ENCODE assay signal across 8 cellular contexts in the genomic region with DNA sequence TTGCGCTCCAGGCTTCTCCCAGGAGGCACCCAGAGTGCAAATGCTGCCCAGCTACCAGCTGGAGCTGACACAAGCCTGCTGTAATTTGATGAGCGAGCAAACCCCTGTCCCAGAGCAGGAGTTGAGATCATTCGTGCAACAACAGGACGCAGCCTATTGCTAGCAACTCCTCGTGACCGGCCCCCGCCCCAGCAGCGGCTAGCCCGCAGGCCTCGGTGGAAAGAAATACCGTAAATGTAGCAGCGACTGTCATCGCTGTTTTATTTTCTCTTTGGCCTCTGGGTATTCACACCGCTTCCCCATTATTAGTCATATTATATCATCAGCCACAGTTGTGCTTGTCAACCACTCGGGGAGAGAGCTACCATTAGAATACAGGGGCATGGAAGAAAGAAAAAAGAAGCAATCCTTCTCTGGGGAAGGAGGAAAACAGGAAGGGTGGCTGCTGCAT. TPM values are rescaled to one million over a fixed set of nuclear protein-coding genes. Genes with fewer than 3 reads are reported as not detected.
A peak's percentile ranks its signal among the peaks of the same experiment; 100 is the strongest.
DNase-seq lines count a peak whose midpoint lies in the region; ATAC-seq and TF ChIP-seq lines count a peak whose summit lies in the region.

No MANE protein-coding gene starts in this region.

- TF ChIP-seq CTCF in AG09309 (IDR thresholded peaks at IDR 0.05; ENCODE audit: control insufficient read depth, insufficient read depth, low read depth, low read length, missing control alignments) (no peak), ascending aorta (IDR thresholded peaks at IDR 0.05) (no peak), lower lobe of right lung (IDR thresholded peaks at IDR 0.05) (no peak)

- peak; percentile 55 for DNase-seq in AG09309 (ENCODE audit: low read depth)
- DNase-seq in NCI-H1436 (lab: John Stamatoyannopoulos, UW) = peak; percentile 31
- DNase-seq in ascending aorta (ENCODE audit: low spot score in 2 of 2) = peak; percentile 36 to 81
- DNase-seq in lower lobe of right lung = peak; percentile 49
- DNase-seq in NCI-H345 (lab: John Stamatoyannopoulos, UW) = no peak
- DNase-seq in NCI-H345 treated with DMSO at 0.1 percent for 48 hours (lab: John Stamatoyannopoulos, UW; ENCODE audit: unreplicated experiment) = no peak

- H3K4me1 ChIP-seq in ascending aorta (no peaks in the 10 kb centered on the region), lower lobe of right lung (no peaks in the 10 kb centered on the region)

- H3K4me3 ChIP-seq in AG09309 (ENCODE audit: control insufficient read depth, low read depth, low read length) (peak overlapping the region; percentile 25), ascending aorta (peak overlapping the region in 1 of 2 donors; percentile 49), lower lobe of right lung (peak overlapping the region; percentile 14)

- no peaks in the 10 kb centered on the region for H3K9me3 ChIP-seq in ascending aorta
- H3K9me3 ChIP-seq in lower lobe of right lung = no peaks in the 10 kb centered on the region

- no peaks in the 10 kb centered on the region for H3K36me3 ChIP-seq in ascending aorta
- no peaks in the 10 kb centered on the region for H3K36me3 ChIP-seq in lower lobe of right lung

- ATAC-seq in lower lobe of right lung (peak in 1 of 2 donors; percentile 11), GM18909 (IDR thresholded peaks at IDR 0.05; ENCODE audit: poor library complexity, unreplicated experiment) (no peak), GM21529 (IDR thresholded peaks at IDR 0.05; ENCODE audit: unreplicated experiment) (no peak)

- no peaks in the 10 kb centered on the region for H3K27me3 ChIP-seq in ascending aorta
- no peaks in the 10 kb centered on the region for H3K27me3 ChIP-seq in lower lobe of right lung (ENCODE audit: low read depth)

- intact Hi-C loops in ascending aorta (cut with DNase I) = no loop called here
- intact Hi-C loops in lower lobe of right lung (cut with DNase I) = no loop called here

- H3K27ac ChIP-seq in ascending aorta (peak overlapping the region; percentile 40 to 52), lower lobe of right lung (peak overlapping the region; percentile 53)

RNA-seq across cellular contexts. Expression of a gene that starts 59.2 kb away (rescaled TPM):
- 82.1 TPM for total RNA-seq in ascending aorta
- 106 TPM for total RNA-seq in lower lobe of right lung

Comparison
In these comparisons a context has a peak if more than half of its experiments do, and no peak if none do; other contexts are left out.
1. DNase-seq: peak in AG09309 (single experiment), NCI-H1436 (single experiment), ascending aorta (2 of 2) and lower lobe of right lung (single experiment); none in NCI-H345 (single experiment) and NCI-H345 treated with DMSO at 0.1 percent for 48 hours (single experiment).